ENCODE assay signal across 8 cellular contexts in the genomic region with DNA sequence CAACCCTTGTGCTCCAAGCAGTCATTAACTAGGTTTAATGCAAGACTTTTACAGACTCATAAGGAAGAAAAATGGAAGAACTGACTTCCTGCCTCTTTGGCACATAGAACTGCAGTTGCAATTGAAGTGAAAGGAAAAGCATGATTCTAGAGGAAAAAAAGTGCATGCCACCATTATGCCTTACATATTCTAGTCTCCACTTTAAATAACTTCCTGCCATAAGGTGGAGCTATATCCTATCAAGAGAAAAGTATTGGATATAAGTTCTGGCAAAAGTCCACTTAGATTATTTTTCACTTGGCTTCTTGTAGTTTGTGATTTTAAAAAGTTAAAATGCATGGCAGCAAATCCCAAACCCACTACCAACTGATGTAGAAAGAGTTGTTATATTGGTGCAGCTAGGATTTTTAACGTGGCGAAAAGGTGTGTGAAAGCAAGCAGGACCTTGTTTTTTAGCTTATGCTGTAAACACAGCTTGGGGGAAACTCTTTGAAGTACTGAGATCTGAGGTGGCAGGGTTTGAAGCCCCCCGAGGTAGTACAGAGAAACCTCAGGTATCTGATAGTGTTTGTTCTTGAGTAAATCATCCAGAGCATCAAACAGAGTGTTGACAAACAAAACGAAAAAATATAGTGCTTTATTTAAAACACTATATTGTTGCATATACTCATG.
DNase-seq lines count a peak whose midpoint lies in the region; ATAC-seq, FAIRE-seq and TF ChIP-seq lines count a peak whose summit lies in the region.

No MANE protein-coding gene starts in this region.

- no peak overlapping the region for H3K27ac Mint-ChIP-seq in activated CD8-positive, alpha-beta T cell treated with anti-CD3 and anti-CD28 coated beads, Interleukin-2, amount 10 ng/mL, durations not matched to agents 7 days and 5 days

- no peak for TF ChIP-seq POLR2A in H54 (IDR thresholded peaks at IDR 0.05; ENCODE audit: low read depth, low read length)

- POLR2A ChIA-PET in RWPE1 (lab: Yijun Ruan, JAX; ENCODE audit: low non-redundant PET): no interaction called here
- POLR2A ChIA-PET in activated CD8-positive, alpha-beta T cell treated with anti-CD3 and anti-CD28 coated beads, Interleukin-2, amount 10 ng/mL, durations not matched to agents 7 days and 5 days (lab: Charles Lee): no interaction called here

- peak; percentile 28 for DNase-seq in A172 (ENCODE audit: low spot score)
- DNase-seq in H54 (ENCODE audit: insufficient read length, low spot score): no peak
- DNase-seq in RWPE1 (ENCODE audit: low spot score): no peak
- DNase-seq in foreskin melanocyte: peak; percentile 71
- no peak for DNase-seq in activated CD8-positive, alpha-beta T cell treated with anti-CD3 and anti-CD28 coated beads, Interleukin-2, amount 10 ng/mL, durations not matched to agents 7 days and 5 days
- no peak for DNase-seq in activated CD4-positive, alpha-beta T cell treated with anti-CD3 and anti-CD28 coated beads, Interleukin-2, amount 50 U/mL, for 48 hours
- no peak for DNase-seq in effector CD4-positive, alpha-beta T cell

- CTCF ChIA-PET in RWPE1 (lab: Yijun Ruan, JAX): interaction anchor here (0.6 to 1.8 kb wide), 12 partner anchors 10 to 1477 kb away, joined by 3 to 8 read pairs (median 3); no protein-coding TSS in a partner anchor
- CTCF ChIA-PET in activated CD8-positive, alpha-beta T cell treated with anti-CD3 and anti-CD28 coated beads, Interleukin-2, amount 10 ng/mL, durations not matched to agents 7 days and 5 days (lab: Charles Lee): interaction anchor here (1.0 to 1.4 kb wide), 2 partner anchors 10 to 20 kb away, joined by 3 to 5 read pairs; no protein-coding TSS in a partner anchor

- H3K9me3 Mint-ChIP-seq in activated CD8-positive, alpha-beta T cell treated with anti-CD3 and anti-CD28 coated beads, Interleukin-2, amount 10 ng/mL, durations not matched to agents 7 days and 5 days (ENCODE audit: insufficient read depth): no peaks in the 10 kb centered on the region

- TF ChIP-seq CTCF in RWPE1 (conservative IDR thresholded peaks at IDR 0.05; ENCODE audit: low read depth): peak; percentile 20; the same call in 1 of the 2 replicates

- H3K27me3 Mint-ChIP-seq in activated CD8-positive, alpha-beta T cell treated with anti-CD3 and anti-CD28 coated beads, Interleukin-2, amount 10 ng/mL, durations not matched to agents 7 days and 5 days (ENCODE audit: low read depth): no peaks in the 10 kb centered on the region

- no peaks in the 10 kb centered on the region for H3K36me3 Mint-ChIP-seq in activated CD8-positive, alpha-beta T cell treated with anti-CD3 and anti-CD28 coated beads, Interleukin-2, amount 10 ng/mL, durations not matched to agents 7 days and 5 days (ENCODE audit: low read depth)

- no peak overlapping the region for H3K27ac ChIP-seq in RWPE1

- peak; percentile 97 for FAIRE-seq in H54 (lab: Jason Lieb, UNC)

- H3K4me1 Mint-ChIP-seq in activated CD8-positive, alpha-beta T cell treated with anti-CD3 and anti-CD28 coated beads, Interleukin-2, amount 10 ng/mL, durations not matched to agents 7 days and 5 days (ENCODE audit: low read depth): no peaks in the 10 kb centered on the region

- ATAC-seq in activated CD8-positive, alpha-beta T cell treated with anti-CD3 and anti-CD28 coated beads, Interleukin-2, amount 10 ng/mL, durations not matched to agents 7 days and 5 days: no peak
- no peak for ATAC-seq in GM18861 (IDR thresholded peaks at IDR 0.05; ENCODE audit: unreplicated experiment)

- no peak overlapping the region for H3K4me3 Mint-ChIP-seq in activated CD8-positive, alpha-beta T cell treated with anti-CD3 and anti-CD28 coated beads, Interleukin-2, amount 10 ng/mL, durations not matched to agents 7 days and 5 days

Comparison
In these comparisons a context has a peak if more than half of its experiments do, and no peak if none do; other contexts are left out.
1. DNase-seq: peak in A172 (single experiment) and foreskin melanocyte (single experiment); none in H54 (single experiment), RWPE1 (single experiment), activated CD8-positive, alpha-beta T cell treated with anti-CD3 and anti-CD28 coated beads, Interleukin-2, amount 10 ng/mL, durations not matched to agents 7 days and 5 days (single experiment), activated CD4-positive, alpha-beta T cell treated with anti-CD3 and anti-CD28 coated beads, Interleukin-2, amount 50 U/mL, for 48 hours (0 of 2) and effector CD4-positive, alpha-beta T cell (single experiment).